In the genomic region with DNA sequence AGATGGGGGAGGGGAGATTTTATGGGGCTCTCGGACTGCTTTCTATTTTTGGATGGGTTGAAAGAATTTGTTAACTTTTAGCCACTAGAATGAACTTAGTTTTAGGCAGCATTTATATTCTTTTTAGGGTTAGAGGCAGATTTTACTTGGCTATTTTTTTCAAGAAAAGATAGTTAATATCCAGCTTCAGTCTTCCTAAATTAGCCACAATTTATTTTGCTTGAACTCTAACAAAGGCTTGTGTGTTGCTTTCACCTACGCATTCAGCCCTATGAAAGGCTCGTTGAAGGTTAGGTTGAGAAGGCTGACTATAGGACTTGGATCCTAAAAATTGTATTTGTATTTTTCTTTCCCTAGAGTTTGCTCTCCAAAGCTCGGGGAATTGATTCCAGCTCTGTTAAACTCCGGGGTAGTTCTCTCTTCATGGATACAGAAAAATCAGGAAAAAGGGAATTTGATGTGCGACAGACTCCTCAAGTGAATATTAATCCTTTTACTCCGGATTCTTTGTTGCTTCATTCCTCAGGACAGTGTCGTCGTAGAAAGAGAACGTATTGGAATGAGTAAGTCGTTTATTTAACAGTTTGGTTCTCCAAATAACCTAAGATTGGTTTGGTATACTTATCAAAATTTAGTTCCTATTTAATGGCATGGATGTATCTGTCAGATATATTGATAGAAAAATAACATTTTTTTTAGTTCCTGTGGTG, we compare ENCODE assay signal across 8 cellular contexts. TPM values are rescaled to one million over a fixed set of nuclear protein-coding genes. Genes with fewer than 3 reads are reported as not detected.
DNase-seq lines count a peak whose midpoint lies in the region; ATAC-seq and TF ChIP-seq lines count a peak whose summit lies in the region.

No MANE protein-coding gene starts in this region.

- no peak for DNase-seq in activated CD4-positive, alpha-beta T cell treated with anti-CD3 and anti-CD28 coated beads, Interleukin-2, amount 10 ng/mL, durations not matched to agents 7 days and 5 days
- DNase-seq in activated CD4-positive, alpha-beta T cell treated with anti-CD3 and anti-CD28 coated beads, Interleukin-2, amount 50 U/mL, for 1 hour = no peak
- DNase-seq in thoracic aorta (ENCODE audit: low spot score) (no peak), NCI-H1417 treated with DMSO at 0.1 percent for 48 hours (lab: John Stamatoyannopoulos, UW) (no peak)

- H3K36me3 Mint-ChIP-seq in activated CD4-positive, alpha-beta T cell treated with anti-CD3 and anti-CD28 coated beads, Interleukin-2, amount 10 ng/mL, durations not matched to agents 7 days and 5 days (ENCODE audit: low read depth) = peaks cover 47% of the 10 kb centered on the region
- peaks cover 64% of the 10 kb centered on the region for H3K36me3 Mint-ChIP-seq in activated T-helper 17 cell treated with anti-CD3 and anti-CD28 coated beads, Interleukin-2, amount 50 U/mL, for 72 hours (ENCODE audit: low read depth)

- H3K4me3 ChIP-seq in iPS-20b (ENCODE audit: low read length) (peak overlapping the region; percentile 98), thoracic aorta (peak overlapping the region; percentile 85)

- H3K4me1 ChIP-seq in iPS-20b (ENCODE audit: insufficient read depth, low read length) (peaks cover 12% of the 10 kb centered on the region; the same call in 1 of the 2 replicates), thoracic aorta (ENCODE audit: control insufficient read depth in 1 of 2, low read depth in 2 of 2) (peaks cover 2 to 23% of the 10 kb centered on the region in 2 donors)

- peaks cover 50% of the 10 kb centered on the region for H3K4me1 Mint-ChIP-seq in activated CD4-positive, alpha-beta T cell treated with anti-CD3 and anti-CD28 coated beads, Interleukin-2, amount 10 ng/mL, durations not matched to agents 7 days and 5 days
- H3K4me1 Mint-ChIP-seq in activated T-helper 17 cell treated with anti-CD3 and anti-CD28 coated beads, Interleukin-2, amount 50 U/mL, for 72 hours = peaks cover 30% of the 10 kb centered on the region

- H3K9me3 Mint-ChIP-seq in activated CD4-positive, alpha-beta T cell treated with anti-CD3 and anti-CD28 coated beads, Interleukin-2, amount 10 ng/mL, durations not matched to agents 7 days and 5 days = no peaks in the 10 kb centered on the region
- H3K9me3 Mint-ChIP-seq in activated T-helper 17 cell treated with anti-CD3 and anti-CD28 coated beads, Interleukin-2, amount 50 U/mL, for 72 hours = no peaks in the 10 kb centered on the region

- H3K27ac ChIP-seq in iPS-20b (ENCODE audit: low read length) (peak overlapping the region; percentile 26), thoracic aorta (peak overlapping the region; percentile 86 to 96)

- H3K4me3 Mint-ChIP-seq in activated CD4-positive, alpha-beta T cell treated with anti-CD3 and anti-CD28 coated beads, Interleukin-2, amount 10 ng/mL, durations not matched to agents 7 days and 5 days = peak overlapping the region; percentile 92
- H3K4me3 Mint-ChIP-seq in activated T-helper 17 cell treated with anti-CD3 and anti-CD28 coated beads, Interleukin-2, amount 50 U/mL, for 72 hours = peak overlapping the region; percentile 87

- ATAC-seq in activated T-helper 17 cell treated with anti-CD3 and anti-CD28 coated beads, Interleukin-2, amount 50 U/mL, for 72 hours (replicated peaks) = no peak
- no peak for ATAC-seq in thoracic aorta (ENCODE audit: insufficient number of reproducible peaks, low FRiP score, low read depth)
- no peak for ATAC-seq in HG03196 (IDR thresholded peaks at IDR 0.05; ENCODE audit: unreplicated experiment)
- no peak for ATAC-seq in GM18861 (IDR thresholded peaks at IDR 0.05; ENCODE audit: unreplicated experiment)

- peak overlapping the region; percentile 97 for H3K9ac ChIP-seq in iPS-20b (ENCODE audit: low read depth, low read length)

- H3K27me3 ChIP-seq in iPS-20b (ENCODE audit: insufficient read depth, low read length) = no peaks in the 10 kb centered on the region
- H3K27me3 ChIP-seq in thoracic aorta (replicated peaks; ENCODE audit: insufficient read depth) = no peaks in the 10 kb centered on the region

- H3K36me3 ChIP-seq in iPS-20b (ENCODE audit: insufficient read depth, low read depth, low read length) (peaks cover 57% of the 10 kb centered on the region), thoracic aorta (no peaks in the 10 kb centered on the region)

- no peak for TF ChIP-seq CTCF in thoracic aorta (IDR thresholded peaks at IDR 0.05)

- H3K27me3 Mint-ChIP-seq in activated CD4-positive, alpha-beta T cell treated with anti-CD3 and anti-CD28 coated beads, Interleukin-2, amount 10 ng/mL, durations not matched to agents 7 days and 5 days = no peaks in the 10 kb centered on the region
- no peaks in the 10 kb centered on the region for H3K27me3 Mint-ChIP-seq in activated T-helper 17 cell treated with anti-CD3 and anti-CD28 coated beads, Interleukin-2, amount 50 U/mL, for 72 hours

- CTCF ChIA-PET in activated CD4-positive, alpha-beta T cell treated with anti-CD3 and anti-CD28 coated beads, Interleukin-2, amount 10 ng/mL, durations not matched to agents 7 days and 5 days (lab: Charles Lee) = interaction anchor here (1.3 to 2.3 kb wide), 5 partner anchors 13 to 40 kb away, joined by 4 to 9 read pairs (median 5); no protein-coding TSS in a partner anchor

- POLR2A ChIA-PET in activated CD4-positive, alpha-beta T cell treated with anti-CD3 and anti-CD28 coated beads, Interleukin-2, amount 10 ng/mL, durations not matched to agents 7 days and 5 days (lab: Charles Lee) = no interaction called here

- H3K27ac Mint-ChIP-seq in activated CD4-positive, alpha-beta T cell treated with anti-CD3 and anti-CD28 coated beads, Interleukin-2, amount 10 ng/mL, durations not matched to agents 7 days and 5 days = peak overlapping the region; percentile 78
- peak overlapping the region; percentile 79 for H3K27ac Mint-ChIP-seq in activated T-helper 17 cell treated with anti-CD3 and anti-CD28 coated beads, Interleukin-2, amount 50 U/mL, for 72 hours

- H3K9me3 ChIP-seq in iPS-20b (ENCODE audit: insufficient read depth, low read depth, low read length) (no peaks in the 10 kb centered on the region), thoracic aorta (no peaks in the 10 kb centered on the region)

RNA-seq across cellular contexts. Expression of a gene that starts 2.2 kb away (rescaled TPM):
- total RNA-seq in activated CD4-positive, alpha-beta T cell treated with anti-CD3 and anti-CD28 coated beads, Interleukin-2, amount 10 ng/mL, durations not matched to agents 7 days and 5 days = 10 to 100 TPM; 60.5 to 64.2 TPM
- total RNA-seq in activated T-helper 17 cell treated with anti-CD3 and anti-CD28 coated beads, Interleukin-2, amount 50 U/mL, for 72 hours = 10 to 100 TPM; 46.9 to 51.2 TPM
- 10 to 100 TPM; 36.9 to 44.3 TPM for total RNA-seq in thoracic aorta
